9 cellular contexts compared by ENCODE assay signal in the genomic region with DNA sequence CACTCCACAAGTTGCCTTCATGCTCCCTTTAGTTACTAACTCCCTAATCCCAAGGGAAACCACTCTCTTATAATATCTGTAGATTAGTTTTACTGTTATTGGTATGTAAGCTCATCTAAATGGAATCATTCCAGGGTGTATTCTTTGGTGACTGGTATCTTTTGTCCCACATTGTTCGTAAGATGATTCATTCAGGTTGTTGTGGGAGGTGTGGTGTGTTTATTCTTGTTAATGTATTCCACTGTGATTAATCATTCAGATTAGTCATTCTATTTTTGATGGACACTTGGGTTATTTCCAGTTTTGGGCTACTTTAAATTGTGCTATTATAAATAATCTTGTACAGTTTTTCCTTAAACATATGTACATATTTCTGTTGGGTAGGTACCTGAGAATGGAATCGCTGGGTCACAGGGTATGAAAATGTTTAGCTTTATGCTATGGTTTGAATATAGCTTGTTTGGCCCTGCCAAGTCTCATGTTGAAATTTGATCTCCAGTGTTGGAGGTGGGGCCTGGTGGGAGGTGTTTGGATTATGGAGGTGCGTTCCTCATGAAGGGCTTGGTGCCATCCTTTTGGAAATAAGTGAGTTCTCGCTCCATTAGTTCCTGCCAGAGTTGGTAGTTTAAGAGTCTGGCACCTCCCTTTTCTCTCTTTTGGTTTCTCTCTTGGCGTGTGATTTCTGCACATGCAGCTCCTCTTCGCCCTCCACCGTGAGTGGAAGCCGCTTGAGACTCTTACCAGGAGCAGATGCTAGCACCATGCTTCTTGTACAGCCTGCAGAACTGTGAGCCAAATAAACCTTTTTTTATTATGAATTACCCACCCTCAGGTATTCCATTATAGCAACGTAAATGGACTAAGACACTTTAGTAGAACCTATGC. TPM values are rescaled to one million over a fixed set of nuclear protein-coding genes. Genes with fewer than 3 reads are reported as not detected.
DNase-seq lines count a peak whose midpoint lies in the region; ATAC-seq and TF ChIP-seq lines count a peak whose summit lies in the region.
"Had no signal": no experiment of that assay in that cellular context is flagged by ENCODE, and none has a peak within 500 bp of the region (broad histone marks: within the 10 kb centered on the region; RNA-seq: fewer than 3 reads in every experiment).

No MANE protein-coding gene starts in this region.

- no peak for TF ChIP-seq CTCF in left lung (IDR thresholded peaks at IDR 0.05)

- ATAC-seq in left lung (peak; percentile 26), GM19463 (IDR thresholded peaks at IDR 0.05; ENCODE audit: unreplicated experiment) (no peak), GM21619 (IDR thresholded peaks at IDR 0.05; ENCODE audit: unreplicated experiment) (no peak)

- no peaks in the 10 kb centered on the region for H3K9me3 ChIP-seq in left lung

- peaks cover 0 to 6% of the 10 kb centered on the region in 2 donors for H3K4me1 ChIP-seq in left lung

- H3K27ac ChIP-seq in left lung = no peak overlapping the region

- intact Hi-C loops in left lung (cut with DNase I) = no loop called here

- DNase-seq in COLO829 (ENCODE audit: low spot score) (peak; percentile 65), HS-5 (ENCODE audit: low read depth) (peak; percentile 82), amniotic epithelial cell (ENCODE audit: low read depth) (peak; percentile 92), left lung (no peak), NCI-H2227 treated with DMSO at 0.1 percent for 48 hours (lab: John Stamatoyannopoulos, UW) (no peak)
- DNase-seq in activated effector memory CD4-positive, alpha-beta T cell treated with Interleukin-2 at 50 U/mL for 16 hours = no peak
- DNase-seq: GOT3 had no signal

- H3K4me3 ChIP-seq in left lung = no peak overlapping the region

- peaks cover 0 to 7% of the 10 kb centered on the region in 2 donors for H3K36me3 ChIP-seq in left lung

- no peaks in the 10 kb centered on the region for H3K27me3 ChIP-seq in left lung

RNA-seq across cellular contexts. Expression of gene BTRC, which starts 13.8 kb away (rescaled TPM):
- total RNA-seq in left lung = 10 to 100 TPM; 16.8 to 19.0 TPM

Comparison
In these comparisons a context has a peak if more than half of its experiments do, and no peak if none do; other contexts are left out.
1. DNase-seq: peak in COLO829 (single experiment), HS-5 (single experiment) and amniotic epithelial cell (single experiment); none in left lung (0 of 2), activated effector memory CD4-positive, alpha-beta T cell treated with Interleukin-2 at 50 U/mL for 16 hours (single experiment) and NCI-H2227 treated with DMSO at 0.1 percent for 48 hours (single experiment).